8 cellular contexts compared by ENCODE assay signal in the genomic region with DNA sequence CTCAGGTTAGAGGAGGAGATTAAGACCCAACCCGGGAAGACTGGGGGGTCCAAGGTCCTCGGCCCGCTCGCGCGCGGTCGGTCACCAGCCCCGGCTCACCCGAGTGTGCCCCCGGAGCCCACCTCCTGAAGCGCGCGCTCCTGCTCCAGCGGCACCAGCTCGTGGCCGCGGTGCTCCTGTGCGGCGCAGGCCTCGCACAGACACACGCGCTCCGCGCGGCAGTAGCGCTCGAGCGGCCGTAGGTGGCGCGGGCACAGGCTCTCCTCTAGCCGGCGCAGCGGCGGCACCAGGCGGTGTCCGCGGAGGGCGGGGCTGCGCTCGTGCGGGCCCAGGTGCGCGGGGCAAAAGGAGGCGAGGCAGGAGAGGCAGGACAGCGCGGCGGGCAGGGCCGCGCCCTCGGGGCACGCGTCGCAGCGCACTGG. TPM values are rescaled to one million over a fixed set of nuclear protein-coding genes. Genes with fewer than 3 reads are reported as not detected.
A peak's percentile ranks its signal among the peaks of the same experiment; 100 is the strongest.
DNase-seq lines count a peak whose midpoint lies in the region; ATAC-seq, FAIRE-seq and TF ChIP-seq lines count a peak whose summit lies in the region.

No MANE protein-coding gene starts in this region.

- H3K36me3 ChIP-seq in WERI-Rb-1 (peaks cover 34% of the 10 kb centered on the region), bronchial epithelial cell (ENCODE audit: control insufficient read depth, insufficient read depth, low read length) (peaks cover 1% of the 10 kb centered on the region), kidney (ENCODE audit: control insufficient read depth in 1 of 2, insufficient read depth in 2 of 2, low read length in 2 of 2) (peaks cover 0 to 7% of the 10 kb centered on the region in 2 donors)

- DNase-seq in AML-193 (lab: John Stamatoyannopoulos, UW), result peak; percentile 65
- DNase-seq in GM19239 (ENCODE audit: insufficient read length, low spot score), result peak; percentile 77
- peak; percentile 57 for DNase-seq in NCI-H1092 (lab: John Stamatoyannopoulos, UW)
- DNase-seq in WERI-Rb-1, result peak; percentile 84
- peak; percentile 56 for DNase-seq in bronchial epithelial cell (ENCODE audit: low read depth)
- DNase-seq in kidney, result peak; percentile 92
- DNase-seq in stimulated activated CD4-positive, alpha-beta T cell treated with anti-CD3 and anti-CD28 coated beads, Interleukin-1b, Interleukin-23, amount 100 ng/mL, for 4 hours (ENCODE audit: low read depth in 2 of 2), result peak; percentile 56 to 62

- peak; percentile 73 for TF ChIP-seq CTCF in WERI-Rb-1 (IDR thresholded peaks at IDR 0.05; ENCODE audit: low read depth, low read length)
- TF ChIP-seq CTCF in bronchial epithelial cell (IDR thresholded peaks at IDR 0.05; ENCODE audit: insufficient read depth, low read length, severe bottlenecking), result peak; percentile 74
- peak; percentile 40 for TF ChIP-seq CTCF in kidney (IDR thresholded peaks at IDR 0.05; ENCODE audit: borderline replicate concordance, extremely low read depth, insufficient read depth)

- peaks cover 21 to 30% of the 10 kb centered on the region in 2 donors for H3K4me1 ChIP-seq in kidney (ENCODE audit: control insufficient read depth in 1 of 2, insufficient read depth in 1 of 2, low read depth in 1 of 2, low read length in 2 of 2)

- no peak for ATAC-seq in GM18873 (IDR thresholded peaks at IDR 0.05; ENCODE audit: low FRiP score, unreplicated experiment)

- FAIRE-seq in GM19239 (lab: Jason Lieb, UNC), result no peak
- no peak for FAIRE-seq in bronchial epithelial cell (lab: Jason Lieb, UNC)
- FAIRE-seq in kidney (lab: Jason Lieb, UNC), result no peak

- H3K27ac ChIP-seq in WERI-Rb-1, result peak overlapping the region; percentile 90
- H3K27ac ChIP-seq in kidney (ENCODE audit: low read depth in 2 of 2, low read length in 2 of 2), result peak overlapping the region; percentile 95 to 96

- peak overlapping the region; percentile 51 for H3K4me3 ChIP-seq in WERI-Rb-1 (ENCODE audit: low read depth, low read length)
- H3K4me3 ChIP-seq in bronchial epithelial cell (ENCODE audit: low read depth, low read length), result peak overlapping the region; percentile 55
- peak overlapping the region; percentile 66 to 72 for H3K4me3 ChIP-seq in kidney (ENCODE audit: low read length in 2 of 2)

- peak overlapping the region; percentile 74 to 83 for H3K9ac ChIP-seq in kidney (ENCODE audit: low read length in 2 of 2)

- H3K27me3 ChIP-seq in WERI-Rb-1 (ENCODE audit: insufficient read depth, low read depth, severe bottlenecking) (no peaks in the 10 kb centered on the region), bronchial epithelial cell (ENCODE audit: control insufficient read depth, insufficient read depth, low read length) (no peaks in the 10 kb centered on the region)

- H3K9me3 ChIP-seq in WERI-Rb-1 (ENCODE audit: severe bottlenecking) (no peaks in the 10 kb centered on the region), kidney (ENCODE audit: control insufficient read depth in 1 of 2, low read length in 2 of 2) (no peaks in the 10 kb centered on the region)

- intact Hi-C loops in kidney (cut with DNase I), result no loop called here

RNA-seq across cellular contexts. Expression of gene TRIM47, which starts 0.6 kb away (rescaled TPM):
- total RNA-seq in bronchial epithelial cell (10.5 and 14.6 TPM in 2 replicates), kidney (118 TPM)
- 95.0 TPM for polyA plus RNA-seq in kidney (ENCODE audit: insufficient read depth, low read depth, low replicate concordance)

RNA-seq across cellular contexts. Expression of gene TRIM65, which starts 19.0 kb away (rescaled TPM):
- 13.2 and 21.1 TPM in 2 replicates for total RNA-seq in bronchial epithelial cell
- 23.6 TPM for total RNA-seq in kidney
- polyA plus RNA-seq in kidney (ENCODE audit: insufficient read depth, low read depth, low replicate concordance), result 11.5 TPM

RNA-seq across cellular contexts. Expression of gene WBP2, which starts 22.6 kb away (rescaled TPM):
- 17.9 and 20.2 TPM in 2 replicates for total RNA-seq in bronchial epithelial cell
- 135 TPM for total RNA-seq in kidney
- 151 TPM for polyA plus RNA-seq in kidney (ENCODE audit: insufficient read depth, low read depth, low replicate concordance)

RNA-seq across cellular contexts. Expression of gene MRPL38, which starts 26.9 kb away (rescaled TPM):
- total RNA-seq in bronchial epithelial cell (27.4 and 31.7 TPM in 2 replicates), kidney (89.8 TPM)
- 114 TPM for polyA plus RNA-seq in kidney (ENCODE audit: insufficient read depth, low read depth, low replicate concordance)

RNA-seq across cellular contexts. Expression of gene UNC13D, which starts 33.6 kb away (rescaled TPM):
- total RNA-seq in bronchial epithelial cell (4.7 and 17.0 TPM in 2 replicates), kidney (26.1 TPM)
- polyA plus RNA-seq in kidney (ENCODE audit: insufficient read depth, low read depth, low replicate concordance), result 3.8 TPM
